ENCODE assay signal across 35 cellular contexts in genomic region chr9:110619831-110620230, GRCh38. TPM values are rescaled to one million over a fixed set of nuclear protein-coding genes. Genes with fewer than 3 reads are reported as not detected.
DNase-seq lines count a peak whose midpoint lies in the region; ATAC-seq and TF ChIP-seq lines count a peak whose summit lies in the region.
"Had no signal": no experiment of that assay in that cellular context is flagged by ENCODE, and none has a peak within 500 bp of the region (broad histone marks: within the 10 kb centered on the region; RNA-seq: fewer than 3 reads in every experiment).

No MANE protein-coding gene starts in this region.

- in situ Hi-C loops in astrocyte of the spinal cord (cut with HindIII; ENCODE audit: low sequenced_read_pairs) = no loop called here
- in situ Hi-C loops in HAP-1 (cut with MboI; ENCODE audit: low sequenced_read_pairs) = no loop called here

- peak; percentile 28 for DNase-seq in AG08395 (ENCODE audit: low spot score)
- peak; percentile 61 for DNase-seq in HCEC 1CT
- peak; percentile 53 for DNase-seq in astrocyte of the spinal cord (ENCODE audit: low read depth, low spot score)
- DNase-seq in fibroblast of the aortic adventitia (ENCODE audit: low read depth) = peak; percentile 67
- no peak for DNase-seq in activated T-helper 2 cell treated with anti-CD3 and anti-CD28 coated beads, Interferon-gamma antibody, Interleukin-2, Interleukin-4, amounts not matched to agents 10 μg/mL and 5 μg/mL and 100 μg/mL, durations not matched to agents 14 hours and 24 hours and 36 hours (ENCODE audit: low spot score)
- DNase-seq in ascending aorta (ENCODE audit: low spot score in 2 of 2) = no peak
- no peak for DNase-seq in HAP-1 (ENCODE audit: low spot score in 2 of 2)
- DNase-seq: 8988T; activated CD4-positive, alpha-beta memory T cell treated with anti-CD3 and anti-CD28 coated beads, Interleukin-2, amount 10 ng/mL, durations not matched to agents 7 days and 5 days; activated CD8-positive, alpha-beta memory T cell treated with anti-CD3 and anti-CD28 coated beads, Interleukin-2, amount 50 U/mL, for 4 hours; activated naive CD4-positive, alpha-beta T cell treated with anti-CD3 and anti-CD28 coated beads for 36 hours; amniotic stem cell; CD8-positive, alpha-beta T cell; hippocampal formation; left cardiac atrium; NCI-H1694 treated with DMSO at 0.1 percent for 48 hours; NCI-H510A treated with DMSO at 0.1 percent for 48 hours; ovary; RPMI8226; SJCRH30; substantia nigra; SW 1271 had no signal

- H3K9me3 ChIP-seq in ascending aorta (no peaks in the 10 kb centered on the region), HAP-1 (no peaks in the 10 kb centered on the region)
- H3K9me3 ChIP-seq: ovary, SJCRH30 had no signal

- H3K27ac Mint-ChIP-seq in activated T-helper 2 cell treated with anti-CD3 and anti-CD28 coated beads, Interferon-gamma antibody, Interleukin-2, Interleukin-4, amounts not matched to agents 10 μg/mL and 5 μg/mL and 100 μg/mL, durations not matched to agents 14 hours and 24 hours and 36 hours = no peak overlapping the region
- H3K27ac Mint-ChIP-seq: activated CD4-positive, alpha-beta memory T cell treated with anti-CD3 and anti-CD28 coated beads, Interleukin-2, amount 10 ng/mL, durations not matched to agents 7 days and 5 days; activated naive CD4-positive, alpha-beta T cell treated with anti-CD3 and anti-CD28 coated beads for 36 hours; activated T-helper 1 cell treated with anti-CD3 and anti-CD28 coated beads, Interleukin-12 subunit alpha, Interleukin-12 subunit beta, Interleukin-2, Interleukin-4 antibody, amounts not matched to agents 30 ng/mL and 10 ng/mL and 1 ng/mL, durations not matched to agents 14 hours and 24 hours and 36 hours; B cell; CD8-positive, alpha-beta T cell; natural killer cell treated with Interleukin-12 subunit alpha and Interleukin-12 subunit beta and Interleukin-15 and Interleukin-18, amount 100 ng/mL, for 72 hours; stimulated activated memory B cell treated with anti-CD40 and anti-IgM and Interleukin-4, amounts not matched to agents 10 μg/mL and 1 μg/mL and 100 μg/mL, for 72 hours; type B pancreatic cell had no signal

- H3K4me1 ChIP-seq in ascending aorta (no peaks in the 10 kb centered on the region), HAP-1 (no peaks in the 10 kb centered on the region)

- H3K27me3 Mint-ChIP-seq in activated T-helper 2 cell treated with anti-CD3 and anti-CD28 coated beads, Interferon-gamma antibody, Interleukin-2, Interleukin-4, amounts not matched to agents 10 μg/mL and 5 μg/mL and 100 μg/mL, durations not matched to agents 14 hours and 24 hours and 36 hours (ENCODE audit: low read depth) = peaks cover 11% of the 10 kb centered on the region
- H3K27me3 Mint-ChIP-seq: activated CD4-positive, alpha-beta memory T cell treated with anti-CD3 and anti-CD28 coated beads, Interleukin-2, amount 10 ng/mL, durations not matched to agents 7 days and 5 days; B cell; central memory CD8-positive, alpha-beta T cell; natural killer cell treated with Interleukin-12 subunit alpha and Interleukin-12 subunit beta and Interleukin-15 and Interleukin-18, amount 100 ng/mL, for 72 hours; stimulated activated memory B cell treated with anti-CD40 and anti-IgM and Interleukin-4, amounts not matched to agents 10 μg/mL and 1 μg/mL and 100 μg/mL, for 72 hours had no signal

- H3K36me3 Mint-ChIP-seq in activated T-helper 2 cell treated with anti-CD3 and anti-CD28 coated beads, Interferon-gamma antibody, Interleukin-2, Interleukin-4, amounts not matched to agents 10 μg/mL and 5 μg/mL and 100 μg/mL, durations not matched to agents 14 hours and 24 hours and 36 hours (ENCODE audit: low read depth) = no peaks in the 10 kb centered on the region
- H3K36me3 Mint-ChIP-seq: CD8-positive, alpha-beta T cell; natural killer cell treated with Interleukin-12 subunit alpha and Interleukin-12 subunit beta and Interleukin-15 and Interleukin-18, amount 100 ng/mL, for 72 hours; stimulated activated memory B cell treated with anti-CD40 and anti-IgM and Interleukin-4, amounts not matched to agents 10 μg/mL and 1 μg/mL and 100 μg/mL, for 72 hours; type B pancreatic cell had no signal

- no peaks in the 10 kb centered on the region for H3K9me3 Mint-ChIP-seq in activated T-helper 2 cell treated with anti-CD3 and anti-CD28 coated beads, Interferon-gamma antibody, Interleukin-2, Interleukin-4, amounts not matched to agents 10 μg/mL and 5 μg/mL and 100 μg/mL, durations not matched to agents 14 hours and 24 hours and 36 hours
- H3K9me3 Mint-ChIP-seq: activated CD4-positive, alpha-beta memory T cell treated with anti-CD3 and anti-CD28 coated beads, Interleukin-2, amount 10 ng/mL, durations not matched to agents 7 days and 5 days; activated naive CD4-positive, alpha-beta T cell treated with anti-CD3 and anti-CD28 coated beads for 36 hours; activated T-helper 1 cell treated with anti-CD3 and anti-CD28 coated beads, Interleukin-12 subunit alpha, Interleukin-12 subunit beta, Interleukin-2, Interleukin-4 antibody, amounts not matched to agents 30 ng/mL and 10 ng/mL and 1 ng/mL, durations not matched to agents 14 hours and 24 hours and 36 hours; CD8-positive, alpha-beta T cell; natural killer cell treated with Interleukin-12 subunit alpha and Interleukin-12 subunit beta and Interleukin-15 and Interleukin-18, amount 100 ng/mL, for 72 hours had no signal

- H3K4me3 Mint-ChIP-seq in activated T-helper 2 cell treated with anti-CD3 and anti-CD28 coated beads, Interferon-gamma antibody, Interleukin-2, Interleukin-4, amounts not matched to agents 10 μg/mL and 5 μg/mL and 100 μg/mL, durations not matched to agents 14 hours and 24 hours and 36 hours (ENCODE audit: low read depth) = no peak overlapping the region
- H3K4me3 Mint-ChIP-seq: activated CD4-positive, alpha-beta memory T cell treated with anti-CD3 and anti-CD28 coated beads, Interleukin-2, amount 10 ng/mL, durations not matched to agents 7 days and 5 days; activated naive CD4-positive, alpha-beta T cell treated with anti-CD3 and anti-CD28 coated beads for 36 hours; activated T-helper 1 cell treated with anti-CD3 and anti-CD28 coated beads, Interleukin-12 subunit alpha, Interleukin-12 subunit beta, Interleukin-2, Interleukin-4 antibody, amounts not matched to agents 30 ng/mL and 10 ng/mL and 1 ng/mL, durations not matched to agents 14 hours and 24 hours and 36 hours; B cell; CD8-positive, alpha-beta T cell; central memory CD8-positive, alpha-beta T cell; natural killer cell treated with Interleukin-12 subunit alpha and Interleukin-12 subunit beta and Interleukin-15 and Interleukin-18, amount 100 ng/mL, for 72 hours; stimulated activated memory B cell treated with anti-CD40 and anti-IgM and Interleukin-4, amounts not matched to agents 10 μg/mL and 1 μg/mL and 100 μg/mL, for 72 hours; type B pancreatic cell had no signal

- ATAC-seq in GM18861 (IDR thresholded peaks at IDR 0.05; ENCODE audit: unreplicated experiment) = no peak
- ATAC-seq: CD8-positive, alpha-beta T cell; esophagus mucosa; left cardiac atrium; natural killer cell treated with Interleukin-12 subunit alpha and Interleukin-12 subunit beta and Interleukin-15 and Interleukin-18, amount 100 ng/mL, for 72 hours; stimulated activated memory B cell treated with anti-CD40 and anti-IgM and Interleukin-4, amounts not matched to agents 10 μg/mL and 1 μg/mL and 100 μg/mL, for 72 hours had no signal

- TF ChIP-seq CTCF in astrocyte of the spinal cord (IDR thresholded peaks at IDR 0.05; ENCODE audit: low read depth, low read length) (no peak), fibroblast of the aortic adventitia (IDR thresholded peaks at IDR 0.05; ENCODE audit: insufficient read depth, low read length) (no peak), ascending aorta (IDR thresholded peaks at IDR 0.05) (no peak)

- H3K27me3 ChIP-seq in ascending aorta (no peaks in the 10 kb centered on the region), HAP-1 (ENCODE audit: low read depth) (no peaks in the 10 kb centered on the region)
- H3K27me3 ChIP-seq: ovary, SJCRH30 had no signal

- H3K27ac ChIP-seq in ascending aorta = no peak overlapping the region
- H3K27ac ChIP-seq: ovary, SJCRH30 had no signal

- H3K4me3 ChIP-seq in astrocyte of the spinal cord (ENCODE audit: low read depth, low read length) (no peak overlapping the region), fibroblast of the aortic adventitia (ENCODE audit: low read depth, low read length) (no peak overlapping the region), ascending aorta (no peak overlapping the region), HAP-1 (no peak overlapping the region)
- H3K4me3 ChIP-seq: ovary, SJCRH30 had no signal

- H3K36me3 ChIP-seq in ascending aorta (no peaks in the 10 kb centered on the region), HAP-1 (replicated peaks) (no peaks in the 10 kb centered on the region)
- H3K36me3 ChIP-seq: ovary, SJCRH30 had no signal

- H3K4me1 Mint-ChIP-seq in activated T-helper 2 cell treated with anti-CD3 and anti-CD28 coated beads, Interferon-gamma antibody, Interleukin-2, Interleukin-4, amounts not matched to agents 10 μg/mL and 5 μg/mL and 100 μg/mL, durations not matched to agents 14 hours and 24 hours and 36 hours (ENCODE audit: low read depth) = no peaks in the 10 kb centered on the region
- H3K4me1 Mint-ChIP-seq: activated CD4-positive, alpha-beta memory T cell treated with anti-CD3 and anti-CD28 coated beads, Interleukin-2, amount 10 ng/mL, durations not matched to agents 7 days and 5 days; B cell; central memory CD8-positive, alpha-beta T cell; stimulated activated memory B cell treated with anti-CD40 and anti-IgM and Interleukin-4, amounts not matched to agents 10 μg/mL and 1 μg/mL and 100 μg/mL, for 72 hours had no signal

- intact Hi-C loops in activated T-helper 2 cell treated with anti-CD3 and anti-CD28 coated beads, Interferon-gamma antibody, Interleukin-2, Interleukin-4, amounts not matched to agents 10 μg/mL and 5 μg/mL and 100 μg/mL, durations not matched to agents 14 hours and 24 hours and 36 hours (cut with micrococcal nuclease) = loop anchor here (10.0 kb wide), 2 partner anchors 675 to 735 kb away; no protein-coding TSS in a partner anchor
- intact Hi-C loops in ascending aorta (cut with DNase I) = loop anchor here (5.0 kb wide), 3 partner anchors 43 to 193 kb away; partner anchors contain the start of gene SVEP1

RNA-seq across cellular contexts. Expression of gene SVEP1, which starts 40.3 kb away (rescaled TPM):
- 50.2 and 101 TPM in 2 replicates for total RNA-seq in fibroblast of the aortic adventitia (ENCODE audit: low replicate concordance)
- total RNA-seq in activated T-helper 2 cell treated with anti-CD3 and anti-CD28 coated beads, Interferon-gamma antibody, Interleukin-2, Interleukin-4, amounts not matched to agents 10 μg/mL and 5 μg/mL and 100 μg/mL, durations not matched to agents 14 hours and 24 hours and 36 hours = not detected in 2 replicates
- total RNA-seq in ascending aorta = 41.8 TPM
- total RNA-seq: activated CD4-positive, alpha-beta memory T cell treated with anti-CD3 and anti-CD28 coated beads, Interleukin-2, amount 10 ng/mL, durations not matched to agents 7 days and 5 days; activated naive CD4-positive, alpha-beta T cell treated with anti-CD3 and anti-CD28 coated beads for 36 hours; activated T-helper 1 cell treated with anti-CD3 and anti-CD28 coated beads, Interleukin-12 subunit alpha, Interleukin-12 subunit beta, Interleukin-2, Interleukin-4 antibody, amounts not matched to agents 30 ng/mL and 10 ng/mL and 1 ng/mL, durations not matched to agents 14 hours and 24 hours and 36 hours; B cell; CD8-positive, alpha-beta T cell; HT-29; natural killer cell treated with Interleukin-12 subunit alpha and Interleukin-12 subunit beta and Interleukin-15 and Interleukin-18, amount 100 ng/mL, for 72 hours had no signal

RNA-seq across cellular contexts. Expression of gene MUSK, which starts 48.8 kb away (rescaled TPM):
- total RNA-seq in fibroblast of the aortic adventitia (ENCODE audit: low replicate concordance) (1.4 TPM in 1 of 2 replicates, not detected in the other), ascending aorta (not detected)
- not detected in 2 replicates for total RNA-seq in activated T-helper 2 cell treated with anti-CD3 and anti-CD28 coated beads, Interferon-gamma antibody, Interleukin-2, Interleukin-4, amounts not matched to agents 10 μg/mL and 5 μg/mL and 100 μg/mL, durations not matched to agents 14 hours and 24 hours and 36 hours
- total RNA-seq: activated CD4-positive, alpha-beta memory T cell treated with anti-CD3 and anti-CD28 coated beads, Interleukin-2, amount 10 ng/mL, durations not matched to agents 7 days and 5 days; activated naive CD4-positive, alpha-beta T cell treated with anti-CD3 and anti-CD28 coated beads for 36 hours; activated T-helper 1 cell treated with anti-CD3 and anti-CD28 coated beads, Interleukin-12 subunit alpha, Interleukin-12 subunit beta, Interleukin-2, Interleukin-4 antibody, amounts not matched to agents 30 ng/mL and 10 ng/mL and 1 ng/mL, durations not matched to agents 14 hours and 24 hours and 36 hours; B cell; CD8-positive, alpha-beta T cell; Daoy; dermis microvascular lymphatic vessel endothelial cell; HT-29; lung microvascular endothelial cell; natural killer cell treated with Interleukin-12 subunit alpha and Interleukin-12 subunit beta and Interleukin-15 and Interleukin-18, amount 100 ng/mL, for 72 hours; renal cortical epithelial cell had no signal

Comparison
In these comparisons a context has a peak if more than half of its experiments do, and no peak if none do; other contexts are left out.
1. DNase-seq: peak in AG08395 (single experiment), HCEC 1CT (single experiment), astrocyte of the spinal cord (single experiment) and fibroblast of the aortic adventitia (single experiment); none in activated T-helper 2 cell treated with anti-CD3 and anti-CD28 coated beads, Interferon-gamma antibody, Interleukin-2, Interleukin-4, amounts not matched to agents 10 μg/mL and 5 μg/mL and 100 μg/mL, durations not matched to agents 14 hours and 24 hours and 36 hours (single experiment), ascending aorta (0 of 2) and HAP-1 (0 of 2).
2. RNA of gene SVEP1, which starts 40.3 kb away (total RNA-seq): 50.2 to 101 TPM in fibroblast of the aortic adventitia and 41.8 TPM in ascending aorta (single experiment); not detected in activated T-helper 2 cell treated with anti-CD3 and anti-CD28 coated beads, Interferon-gamma antibody, Interleukin-2, Interleukin-4, amounts not matched to agents 10 μg/mL and 5 μg/mL and 100 μg/mL, durations not matched to agents 14 hours and 24 hours and 36 hours; every median in the first group is over 10 times any median in the second.